In the genomic region with DNA sequence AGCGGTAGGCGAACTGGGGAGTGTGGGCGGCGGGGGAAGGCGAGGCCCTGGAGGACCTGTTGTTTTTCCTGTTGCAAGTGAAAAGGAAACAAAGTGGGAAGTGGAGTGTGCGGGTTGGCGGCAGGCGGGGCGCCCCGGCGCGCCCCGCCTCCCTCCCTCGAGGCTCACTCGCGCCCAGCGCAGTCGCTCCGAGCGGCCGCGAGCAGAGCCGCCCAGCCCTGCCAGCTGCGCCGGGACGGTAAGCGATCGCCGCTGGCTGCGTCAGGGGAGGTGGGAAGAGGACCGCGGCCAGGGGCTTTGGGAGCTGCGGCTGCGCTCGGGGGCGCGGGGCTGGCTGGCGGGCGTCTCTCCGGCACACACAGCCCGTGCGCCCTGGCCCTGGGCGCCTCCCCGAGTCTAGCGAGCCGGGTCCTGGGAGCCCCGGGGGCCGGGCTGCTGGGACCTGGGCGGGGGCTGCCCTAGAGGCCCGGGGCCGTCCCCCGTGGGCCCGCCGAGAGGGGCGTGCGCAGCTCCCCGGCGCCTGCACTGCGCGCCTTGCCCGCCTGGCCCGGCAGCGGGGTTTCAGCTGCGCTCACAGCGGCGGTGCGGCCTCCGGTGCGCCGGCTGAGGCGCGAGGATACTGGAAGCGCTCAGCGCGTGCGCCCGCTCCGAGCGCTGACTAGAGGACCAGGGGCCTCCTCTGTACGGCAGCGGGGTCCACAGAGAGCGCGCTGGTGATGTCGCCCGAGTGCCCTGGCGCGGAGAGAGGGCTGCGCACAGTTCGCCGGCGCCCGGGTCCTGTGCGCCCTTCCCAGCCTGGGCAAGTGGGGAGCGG, we compare ENCODE assay signal across 1 cellular context.
A peak's percentile ranks its signal among the peaks of the same experiment; 100 is the strongest.
TF ChIP-seq lines count a peak whose summit lies in the region.

A gene (plus strand): TSS at position 167 of the 814 bp plus-strand sequence. CDS start 58,725 bp downstream, outside the sequence.

TF ChIP-seq in GM12878, 131 proteins besides CTCF, POLR2A, EP300 and RAD21 (continued from another document):
- TF ChIP-seq, protein P1, sequence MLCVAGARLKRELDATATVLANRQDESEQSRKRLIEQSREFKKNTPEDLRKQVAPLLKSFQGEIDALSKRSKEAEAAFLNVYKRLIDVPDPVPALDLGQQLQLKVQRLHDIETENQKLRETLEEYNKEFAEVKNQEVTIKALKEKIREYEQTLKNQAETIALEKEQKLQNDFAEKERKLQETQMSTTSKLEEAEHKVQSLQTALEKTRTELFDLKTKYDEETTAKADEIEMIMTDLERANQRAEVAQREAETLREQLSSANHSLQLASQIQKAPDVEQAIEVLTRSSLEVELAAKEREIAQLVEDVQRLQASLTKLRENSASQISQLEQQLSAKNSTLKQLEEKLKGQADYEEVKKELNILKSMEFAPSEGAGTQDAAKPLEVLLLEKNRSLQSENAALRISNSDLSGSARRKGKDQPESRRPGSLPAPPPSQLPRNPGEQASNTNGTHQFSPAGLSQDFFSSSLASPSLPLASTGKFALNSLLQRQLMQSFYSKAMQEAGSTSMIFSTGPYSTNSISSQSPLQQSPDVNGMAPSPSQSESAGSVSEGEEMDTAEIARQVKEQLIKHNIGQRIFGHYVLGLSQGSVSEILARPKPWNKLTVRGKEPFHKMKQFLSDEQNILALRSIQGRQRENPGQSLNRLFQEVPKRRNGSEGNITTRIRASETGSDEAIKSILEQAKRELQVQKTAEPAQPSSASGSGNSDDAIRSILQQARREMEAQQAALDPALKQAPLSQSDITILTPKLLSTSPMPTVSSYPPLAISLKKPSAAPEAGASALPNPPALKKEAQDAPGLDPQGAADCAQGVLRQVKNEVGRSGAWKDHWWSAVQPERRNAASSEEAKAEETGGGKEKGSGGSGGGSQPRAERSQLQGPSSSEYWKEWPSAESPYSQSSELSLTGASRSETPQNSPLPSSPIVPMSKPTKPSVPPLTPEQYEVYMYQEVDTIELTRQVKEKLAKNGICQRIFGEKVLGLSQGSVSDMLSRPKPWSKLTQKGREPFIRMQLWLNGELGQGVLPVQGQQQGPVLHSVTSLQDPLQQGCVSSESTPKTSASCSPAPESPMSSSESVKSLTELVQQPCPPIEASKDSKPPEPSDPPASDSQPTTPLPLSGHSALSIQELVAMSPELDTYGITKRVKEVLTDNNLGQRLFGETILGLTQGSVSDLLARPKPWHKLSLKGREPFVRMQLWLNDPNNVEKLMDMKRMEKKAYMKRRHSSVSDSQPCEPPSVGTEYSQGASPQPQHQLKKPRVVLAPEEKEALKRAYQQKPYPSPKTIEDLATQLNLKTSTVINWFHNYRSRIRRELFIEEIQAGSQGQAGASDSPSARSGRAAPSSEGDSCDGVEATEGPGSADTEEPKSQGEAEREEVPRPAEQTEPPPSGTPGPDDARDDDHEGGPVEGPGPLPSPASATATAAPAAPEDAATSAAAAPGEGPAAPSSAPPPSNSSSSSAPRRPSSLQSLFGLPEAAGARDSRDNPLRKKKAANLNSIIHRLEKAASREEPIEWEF (IDR thresholded peaks at IDR 0.05; ENCODE audit: insufficient replicate concordance, low read depth, low read length): no peak
- TF ChIP-seq, protein P2, sequence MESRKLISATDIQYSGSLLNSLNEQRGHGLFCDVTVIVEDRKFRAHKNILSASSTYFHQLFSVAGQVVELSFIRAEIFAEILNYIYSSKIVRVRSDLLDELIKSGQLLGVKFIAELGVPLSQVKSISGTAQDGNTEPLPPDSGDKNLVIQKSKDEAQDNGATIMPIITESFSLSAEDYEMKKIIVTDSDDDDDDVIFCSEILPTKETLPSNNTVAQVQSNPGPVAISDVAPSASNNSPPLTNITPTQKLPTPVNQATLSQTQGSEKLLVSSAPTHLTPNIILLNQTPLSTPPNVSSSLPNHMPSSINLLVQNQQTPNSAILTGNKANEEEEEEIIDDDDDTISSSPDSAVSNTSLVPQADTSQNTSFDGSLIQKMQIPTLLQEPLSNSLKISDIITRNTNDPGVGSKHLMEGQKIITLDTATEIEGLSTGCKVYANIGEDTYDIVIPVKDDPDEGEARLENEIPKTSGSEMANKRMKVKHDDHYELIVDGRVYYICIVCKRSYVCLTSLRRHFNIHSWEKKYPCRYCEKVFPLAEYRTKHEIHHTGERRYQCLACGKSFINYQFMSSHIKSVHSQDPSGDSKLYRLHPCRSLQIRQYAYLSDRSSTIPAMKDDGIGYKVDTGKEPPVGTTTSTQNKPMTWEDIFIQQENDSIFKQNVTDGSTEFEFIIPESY (IDR thresholded peaks at IDR 0.05): no peak
- TF ChIP-seq, protein P3, sequence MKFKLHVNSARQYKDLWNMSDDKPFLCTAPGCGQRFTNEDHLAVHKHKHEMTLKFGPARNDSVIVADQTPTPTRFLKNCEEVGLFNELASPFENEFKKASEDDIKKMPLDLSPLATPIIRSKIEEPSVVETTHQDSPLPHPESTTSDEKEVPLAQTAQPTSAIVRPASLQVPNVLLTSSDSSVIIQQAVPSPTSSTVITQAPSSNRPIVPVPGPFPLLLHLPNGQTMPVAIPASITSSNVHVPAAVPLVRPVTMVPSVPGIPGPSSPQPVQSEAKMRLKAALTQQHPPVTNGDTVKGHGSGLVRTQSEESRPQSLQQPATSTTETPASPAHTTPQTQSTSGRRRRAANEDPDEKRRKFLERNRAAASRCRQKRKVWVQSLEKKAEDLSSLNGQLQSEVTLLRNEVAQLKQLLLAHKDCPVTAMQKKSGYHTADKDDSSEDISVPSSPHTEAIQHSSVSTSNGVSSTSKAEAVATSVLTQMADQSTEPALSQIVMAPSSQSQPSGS (IDR thresholded peaks at IDR 0.05; ENCODE audit: low read length): no peak
- TF ChIP-seq STAT3 (IDR thresholded peaks at IDR 0.05; ENCODE audit: low read depth, low read length) (no peak), TCF7 (IDR thresholded peaks at IDR 0.05; ENCODE audit: borderline replicate concordance) (no peak), BHLHE40 (IDR thresholded peaks at IDR 0.05; ENCODE audit: borderline replicate concordance in 1 of 2, low read depth in 2 of 2, low read length in 1 of 2) (peak in 1 of 2 experiments; percentile 13; a peak in 1 of 4 replicates), MXI1 (IDR thresholded peaks at IDR 0.05; ENCODE audit: low read depth, low read length) (peak; percentile 58; the same call in 1 of the 2 replicates), JUND (IDR thresholded peaks at IDR 0.05; ENCODE audit: low read depth, low read length) (no peak), EGR1 (IDR thresholded peaks at IDR 0.05; ENCODE audit: borderline replicate concordance in 1 of 2, low read depth in 2 of 2, low read length in 2 of 2) (peak in 1 of 2 experiments; percentile 67; a peak in 1 of 3 replicates), YY1 (IDR thresholded peaks at IDR 0.05; ENCODE audit: low read depth, low read length) (no peak), MYC (IDR thresholded peaks at IDR 0.05; ENCODE audit: insufficient read depth, insufficient read length, insufficient replicate concordance, low read length, severe bottlenecking) (no peak), JUNB (IDR thresholded peaks at IDR 0.05) (no peak), SUPT20H (IDR thresholded peaks at IDR 0.05; ENCODE audit: borderline replicate concordance, control insufficient read depth, low read depth, low read length) (no peak), ZNF217 (IDR thresholded peaks at IDR 0.05) (peak; percentile 36; the same call in 1 of the 2 replicates), MEF2A (IDR thresholded peaks at IDR 0.05; ENCODE audit: insufficient read depth, low read depth, low read length) (no peak), IRF4 (IDR thresholded peaks at IDR 0.05; ENCODE audit: low read depth, low read length) (no peak), FOXM1 (IDR thresholded peaks at IDR 0.05; ENCODE audit: low read depth, low read length) (no peak), ZNF274 (IDR thresholded peaks at IDR 0.05; ENCODE audit: insufficient read depth, insufficient read length) (no peak), NR2C1 (IDR thresholded peaks at IDR 0.05) (no peak), SMC3 (IDR thresholded peaks at IDR 0.05; ENCODE audit: borderline replicate concordance, low read length) (no peak), PAX8 (IDR thresholded peaks at IDR 0.05) (no peak), KAT2A (conservative IDR thresholded peaks at IDR 0.05; ENCODE audit: control insufficient read depth, low read depth, low read length) (no peak), TCF12 (IDR thresholded peaks at IDR 0.05; ENCODE audit: low read depth, low read length) (no peak), RBBP5 (conservative IDR thresholded peaks at IDR 0.05) (no peak), STAT1 (conservative IDR thresholded peaks at IDR 0.05) (no peak), RELA (IDR thresholded peaks at IDR 0.05; ENCODE audit: borderline replicate concordance, partially characterized antibody) (no peak), SMAD1 (IDR thresholded peaks at IDR 0.05; ENCODE audit: low read depth, partially characterized antibody) (no peak), MTA2 (IDR thresholded peaks at IDR 0.05; ENCODE audit: low read depth) (no peak)
- TF ChIP-seq, protein P4, sequence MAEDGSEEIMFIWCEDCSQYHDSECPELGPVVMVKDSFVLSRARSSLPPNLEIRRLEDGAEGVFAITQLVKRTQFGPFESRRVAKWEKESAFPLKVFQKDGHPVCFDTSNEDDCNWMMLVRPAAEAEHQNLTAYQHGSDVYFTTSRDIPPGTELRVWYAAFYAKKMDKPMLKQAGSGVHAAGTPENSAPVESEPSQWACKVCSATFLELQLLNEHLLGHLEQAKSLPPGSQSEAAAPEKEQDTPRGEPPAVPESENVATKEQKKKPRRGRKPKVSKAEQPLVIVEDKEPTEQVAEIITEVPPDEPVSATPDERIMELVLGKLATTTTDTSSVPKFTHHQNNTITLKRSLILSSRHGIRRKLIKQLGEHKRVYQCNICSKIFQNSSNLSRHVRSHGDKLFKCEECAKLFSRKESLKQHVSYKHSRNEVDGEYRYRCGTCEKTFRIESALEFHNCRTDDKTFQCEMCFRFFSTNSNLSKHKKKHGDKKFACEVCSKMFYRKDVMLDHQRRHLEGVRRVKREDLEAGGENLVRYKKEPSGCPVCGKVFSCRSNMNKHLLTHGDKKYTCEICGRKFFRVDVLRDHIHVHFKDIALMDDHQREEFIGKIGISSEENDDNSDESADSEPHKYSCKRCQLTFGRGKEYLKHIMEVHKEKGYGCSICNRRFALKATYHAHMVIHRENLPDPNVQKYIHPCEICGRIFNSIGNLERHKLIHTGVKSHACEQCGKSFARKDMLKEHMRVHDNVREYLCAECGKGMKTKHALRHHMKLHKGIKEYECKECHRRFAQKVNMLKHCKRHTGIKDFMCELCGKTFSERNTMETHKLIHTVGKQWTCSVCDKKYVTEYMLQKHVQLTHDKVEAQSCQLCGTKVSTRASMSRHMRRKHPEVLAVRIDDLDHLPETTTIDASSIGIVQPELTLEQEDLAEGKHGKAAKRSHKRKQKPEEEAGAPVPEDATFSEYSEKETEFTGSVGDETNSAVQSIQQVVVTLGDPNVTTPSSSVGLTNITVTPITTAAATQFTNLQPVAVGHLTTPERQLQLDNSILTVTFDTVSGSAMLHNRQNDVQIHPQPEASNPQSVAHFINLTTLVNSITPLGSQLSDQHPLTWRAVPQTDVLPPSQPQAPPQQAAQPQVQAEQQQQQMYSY (CRISPR knock-in tag; IDR thresholded peaks at IDR 0.05): no peak
- TF ChIP-seq, protein P5, sequence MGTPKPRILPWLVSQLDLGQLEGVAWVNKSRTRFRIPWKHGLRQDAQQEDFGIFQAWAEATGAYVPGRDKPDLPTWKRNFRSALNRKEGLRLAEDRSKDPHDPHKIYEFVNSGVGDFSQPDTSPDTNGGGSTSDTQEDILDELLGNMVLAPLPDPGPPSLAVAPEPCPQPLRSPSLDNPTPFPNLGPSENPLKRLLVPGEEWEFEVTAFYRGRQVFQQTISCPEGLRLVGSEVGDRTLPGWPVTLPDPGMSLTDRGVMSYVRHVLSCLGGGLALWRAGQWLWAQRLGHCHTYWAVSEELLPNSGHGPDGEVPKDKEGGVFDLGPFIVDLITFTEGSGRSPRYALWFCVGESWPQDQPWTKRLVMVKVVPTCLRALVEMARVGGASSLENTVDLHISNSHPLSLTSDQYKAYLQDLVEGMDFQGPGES (IDR thresholded peaks at IDR 0.05): no peak
- TF ChIP-seq, protein P6, sequence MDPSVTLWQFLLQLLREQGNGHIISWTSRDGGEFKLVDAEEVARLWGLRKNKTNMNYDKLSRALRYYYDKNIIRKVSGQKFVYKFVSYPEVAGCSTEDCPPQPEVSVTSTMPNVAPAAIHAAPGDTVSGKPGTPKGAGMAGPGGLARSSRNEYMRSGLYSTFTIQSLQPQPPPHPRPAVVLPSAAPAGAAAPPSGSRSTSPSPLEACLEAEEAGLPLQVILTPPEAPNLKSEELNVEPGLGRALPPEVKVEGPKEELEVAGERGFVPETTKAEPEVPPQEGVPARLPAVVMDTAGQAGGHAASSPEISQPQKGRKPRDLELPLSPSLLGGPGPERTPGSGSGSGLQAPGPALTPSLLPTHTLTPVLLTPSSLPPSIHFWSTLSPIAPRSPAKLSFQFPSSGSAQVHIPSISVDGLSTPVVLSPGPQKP (IDR thresholded peaks at IDR 0.05; ENCODE audit: low read depth, low read length): no peak
- TF ChIP-seq, protein P7, sequence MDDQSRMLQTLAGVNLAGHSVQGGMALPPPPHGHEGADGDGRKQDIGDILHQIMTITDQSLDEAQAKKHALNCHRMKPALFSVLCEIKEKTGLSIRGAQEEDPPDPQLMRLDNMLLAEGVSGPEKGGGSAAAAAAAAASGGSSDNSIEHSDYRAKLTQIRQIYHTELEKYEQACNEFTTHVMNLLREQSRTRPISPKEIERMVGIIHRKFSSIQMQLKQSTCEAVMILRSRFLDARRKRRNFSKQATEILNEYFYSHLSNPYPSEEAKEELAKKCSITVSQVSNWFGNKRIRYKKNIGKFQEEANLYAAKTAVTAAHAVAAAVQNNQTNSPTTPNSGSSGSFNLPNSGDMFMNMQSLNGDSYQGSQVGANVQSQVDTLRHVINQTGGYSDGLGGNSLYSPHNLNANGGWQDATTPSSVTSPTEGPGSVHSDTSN (IDR thresholded peaks at IDR 0.05; ENCODE audit: insufficient replicate concordance, low read depth, low read length): no peak
- TF ChIP-seq, protein P8, sequence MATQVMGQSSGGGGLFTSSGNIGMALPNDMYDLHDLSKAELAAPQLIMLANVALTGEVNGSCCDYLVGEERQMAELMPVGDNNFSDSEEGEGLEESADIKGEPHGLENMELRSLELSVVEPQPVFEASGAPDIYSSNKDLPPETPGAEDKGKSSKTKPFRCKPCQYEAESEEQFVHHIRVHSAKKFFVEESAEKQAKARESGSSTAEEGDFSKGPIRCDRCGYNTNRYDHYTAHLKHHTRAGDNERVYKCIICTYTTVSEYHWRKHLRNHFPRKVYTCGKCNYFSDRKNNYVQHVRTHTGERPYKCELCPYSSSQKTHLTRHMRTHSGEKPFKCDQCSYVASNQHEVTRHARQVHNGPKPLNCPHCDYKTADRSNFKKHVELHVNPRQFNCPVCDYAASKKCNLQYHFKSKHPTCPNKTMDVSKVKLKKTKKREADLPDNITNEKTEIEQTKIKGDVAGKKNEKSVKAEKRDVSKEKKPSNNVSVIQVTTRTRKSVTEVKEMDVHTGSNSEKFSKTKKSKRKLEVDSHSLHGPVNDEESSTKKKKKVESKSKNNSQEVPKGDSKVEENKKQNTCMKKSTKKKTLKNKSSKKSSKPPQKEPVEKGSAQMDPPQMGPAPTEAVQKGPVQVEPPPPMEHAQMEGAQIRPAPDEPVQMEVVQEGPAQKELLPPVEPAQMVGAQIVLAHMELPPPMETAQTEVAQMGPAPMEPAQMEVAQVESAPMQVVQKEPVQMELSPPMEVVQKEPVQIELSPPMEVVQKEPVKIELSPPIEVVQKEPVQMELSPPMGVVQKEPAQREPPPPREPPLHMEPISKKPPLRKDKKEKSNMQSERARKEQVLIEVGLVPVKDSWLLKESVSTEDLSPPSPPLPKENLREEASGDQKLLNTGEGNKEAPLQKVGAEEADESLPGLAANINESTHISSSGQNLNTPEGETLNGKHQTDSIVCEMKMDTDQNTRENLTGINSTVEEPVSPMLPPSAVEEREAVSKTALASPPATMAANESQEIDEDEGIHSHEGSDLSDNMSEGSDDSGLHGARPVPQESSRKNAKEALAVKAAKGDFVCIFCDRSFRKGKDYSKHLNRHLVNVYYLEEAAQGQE (IDR thresholded peaks at IDR 0.05; ENCODE audit: low read depth, low read length): no peak
